ENCODE assay signal across 12 cellular contexts in the genomic region with DNA sequence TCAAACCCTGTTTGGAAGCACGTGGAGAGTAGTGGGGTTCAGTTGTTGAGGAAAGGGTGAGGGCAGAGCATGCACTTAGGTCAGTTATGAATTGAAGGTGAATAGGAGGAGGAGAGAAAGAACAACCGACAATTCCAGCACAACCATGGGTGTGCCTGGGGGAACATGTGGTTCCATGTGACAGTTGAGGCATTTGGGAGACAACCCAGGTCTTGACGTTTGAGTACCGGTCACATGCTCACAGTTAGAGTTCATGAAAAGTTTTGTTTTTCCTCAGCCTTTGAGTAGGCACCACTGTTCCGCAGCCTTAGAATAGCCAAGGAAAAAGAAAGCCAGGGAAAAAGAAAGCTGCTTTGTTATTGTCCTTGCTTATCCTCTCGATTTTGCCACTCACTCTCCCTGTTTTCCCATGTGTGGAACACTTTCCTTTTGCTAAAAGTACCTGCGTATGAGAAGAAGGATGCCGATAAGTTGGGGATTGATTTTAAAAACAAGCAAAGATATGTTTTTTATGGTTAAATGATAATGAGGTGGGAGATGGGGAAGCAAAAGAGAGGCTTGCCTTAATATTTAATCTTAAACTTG. TPM values are rescaled to one million over a fixed set of nuclear protein-coding genes. Genes with fewer than 3 reads are reported as not detected.
DNase-seq lines count a peak whose midpoint lies in the region; ATAC-seq and TF ChIP-seq lines count a peak whose summit lies in the region.
"Had no signal": no experiment of that assay in that cellular context is flagged by ENCODE, and none has a peak within 500 bp of the region (broad histone marks: within the 10 kb centered on the region; RNA-seq: fewer than 3 reads in every experiment).

No MANE protein-coding gene starts in this region.

- peak overlapping the region; percentile 83 for H3K27ac ChIP-seq in cingulate gyrus (ENCODE audit: low read depth, low read length)
- H3K27ac ChIP-seq in upper lobe of right lung, result peak overlapping the region; percentile 38

- intact Hi-C loops in left cardiac atrium (cut with DNase I) (no loop called here), upper lobe of right lung (cut with DNase I) (no loop called here)

- H3K4me3 ChIP-seq in upper lobe of right lung, result no peak overlapping the region
- H3K4me3 ChIP-seq: HAP-1 had no signal

- no peaks in the 10 kb centered on the region for H3K9me3 ChIP-seq in upper lobe of right lung
- H3K9me3 ChIP-seq: HAP-1 had no signal

- H3K36me3 ChIP-seq in upper lobe of right lung, result peaks cover 45% of the 10 kb centered on the region

- no peaks in the 10 kb centered on the region for H3K27me3 ChIP-seq in upper lobe of right lung

- DNase-seq in left cardiac atrium (peak; percentile 25), nucleus accumbens (lab: John Stamatoyannopoulos, UW) (peak in 33 of 56 donors; percentile 8 to 72 (median 31)), upper lobe of right lung (no peak), epidermal melanocyte (ENCODE audit: insufficient read length, low spot score) (no peak), T1000 (lab: John Stamatoyannopoulos, UW) (no peak)
- DNase-seq in stimulated activated naive CD4-positive, alpha-beta T cell treated with Interleukin-2 at 50 U/mL for 16 hours (lab: John Stamatoyannopoulos, UW), result no peak
- DNase-seq: DMS79, NCI-H1694, NCI-H510A treated with DMSO at 0.1 percent for 48 hours, occipital lobe had no signal

- TF ChIP-seq CTCF in upper lobe of right lung (IDR thresholded peaks at IDR 0.05), result no peak

- ATAC-seq in left cardiac atrium (peak in 1 of 2 donors; percentile 39), upper lobe of right lung (no peak)

- H3K4me1 ChIP-seq in upper lobe of right lung, result no peaks in the 10 kb centered on the region

RNA-seq across cellular contexts. Expression of gene ABCC11, which starts 25.6 kb away (rescaled TPM):
- total RNA-seq in left cardiac atrium, result not detected
- total RNA-seq in upper lobe of right lung, result not detected

RNA-seq across cellular contexts. Expression of gene LONP2, which starts 28.8 kb away (rescaled TPM):
- total RNA-seq in left cardiac atrium, result 10 to 100 TPM; 54.3 to 71.6 TPM
- total RNA-seq in upper lobe of right lung, result 63.3 TPM

Comparison
In these comparisons a context has a peak if more than half of its experiments do, and no peak if none do; other contexts are left out.
1. DNase-seq: peak in left cardiac atrium (single experiment) and nucleus accumbens (33 of 56); none in upper lobe of right lung (single experiment), epidermal melanocyte (single experiment), stimulated activated naive CD4-positive, alpha-beta T cell treated with Interleukin-2 at 50 U/mL for 16 hours (single experiment) and T1000 (single experiment).